ENCODE assay signal across 13 cellular contexts in the genomic region with DNA sequence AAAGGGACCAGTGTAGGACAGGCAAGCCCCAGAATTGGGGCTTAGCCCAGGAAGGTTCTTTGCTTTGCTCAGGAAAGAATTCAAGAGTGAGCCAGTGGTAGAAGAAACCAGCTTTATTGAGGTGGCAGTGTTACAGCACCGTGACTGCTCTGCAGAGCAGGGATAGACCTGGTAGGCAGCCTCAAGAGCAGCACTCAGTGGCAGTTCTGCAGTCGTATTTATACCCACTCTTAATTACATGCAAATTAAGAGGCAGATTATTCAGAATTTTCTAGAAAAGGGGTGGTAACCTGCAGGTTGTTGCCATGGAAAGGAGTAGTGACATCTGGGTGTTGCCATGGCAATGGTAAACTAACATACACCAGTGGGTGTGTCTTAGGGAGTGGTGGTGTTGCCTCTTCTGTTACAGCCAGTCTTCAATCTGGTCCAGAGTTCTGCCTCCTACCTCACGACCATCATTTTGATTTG.
DNase-seq lines count a peak whose midpoint lies in the region; FAIRE-seq and TF ChIP-seq lines count a peak whose summit lies in the region.
"Had no signal": no experiment of that assay in that cellular context is flagged by ENCODE, and none has a peak within 500 bp of the region (broad histone marks: within the 10 kb centered on the region; RNA-seq: fewer than 3 reads in every experiment).

No MANE protein-coding gene starts in this region.

- no peak overlapping the region for H3K9ac ChIP-seq in astrocyte (ENCODE audit: low read length)

- H3K79me2 ChIP-seq in astrocyte (ENCODE audit: insufficient read depth, low read length) (peaks cover 37% of the 10 kb centered on the region), PC-9 (ENCODE audit: low read depth) (no peaks in the 10 kb centered on the region)

- intact Hi-C loops in PC-9 (cut with micrococcal nuclease; ENCODE audit: unreplicated experiment), result no loop called here

- no peak overlapping the region for H2AFZ ChIP-seq in astrocyte (ENCODE audit: low read depth, low read length)
- no peak overlapping the region for H2AFZ ChIP-seq in PC-9

- H3K9me2 ChIP-seq in PC-9 (ENCODE audit: insufficient read depth), result no peaks in the 10 kb centered on the region

- H3K36me3 Mint-ChIP-seq in astrocyte (ENCODE audit: low read depth, unreplicated experiment), result peaks cover 9% of the 10 kb centered on the region

- no peak overlapping the region for H3K4me2 ChIP-seq in astrocyte (ENCODE audit: low read length)
- H3K4me2 ChIP-seq in PC-9, result no peak overlapping the region

- H3K27ac Mint-ChIP-seq in astrocyte (ENCODE audit: unreplicated experiment), result peak overlapping the region; percentile 7
- H3K27ac Mint-ChIP-seq: activated CD4-positive, alpha-beta memory T cell treated with anti-CD3 and anti-CD28 coated beads, Interleukin-2, amount 10 ng/mL, durations not matched to agents 7 days and 5 days had no signal

- peaks cover 53% of the 10 kb centered on the region for H4K20me1 ChIP-seq in astrocyte (ENCODE audit: insufficient read depth, low read length)
- 0 out of 2 replicates have a peak, but pooled peaks cover 3% of the 10 kb centered on the region for H4K20me1 ChIP-seq in PC-9 (ENCODE audit: insufficient read depth)

- H3K27ac ChIP-seq in astrocyte (ENCODE audit: low read depth, low read length) (no peak overlapping the region), PC-9 (no peak overlapping the region)
- H3K27ac ChIP-seq: adrenal gland, esophagus muscularis mucosa, suprapubic skin had no signal

- no peaks in the 10 kb centered on the region for H3K27me3 Mint-ChIP-seq in astrocyte (ENCODE audit: low read depth, unreplicated experiment)
- H3K27me3 Mint-ChIP-seq: activated CD4-positive, alpha-beta memory T cell treated with anti-CD3 and anti-CD28 coated beads, Interleukin-2, amount 10 ng/mL, durations not matched to agents 7 days and 5 days had no signal

- no peak for TF ChIP-seq CTCF in astrocyte (IDR thresholded peaks at IDR 0.05; ENCODE audit: insufficient read depth, low read depth, low read length)
- no peak for TF ChIP-seq CTCF in PC-9 (conservative IDR thresholded peaks at IDR 0.05)

- H3K27me3 ChIP-seq in astrocyte (ENCODE audit: insufficient read depth, low read length) (no peaks in the 10 kb centered on the region), PC-9 (ENCODE audit: insufficient read depth, low read depth) (no peaks in the 10 kb centered on the region)
- H3K27me3 ChIP-seq: adrenal gland, esophagus muscularis mucosa, suprapubic skin had no signal

- peaks cover 3% of the 10 kb centered on the region for H3K9me3 Mint-ChIP-seq in astrocyte (ENCODE audit: unreplicated experiment)
- H3K9me3 Mint-ChIP-seq: activated CD4-positive, alpha-beta memory T cell treated with anti-CD3 and anti-CD28 coated beads, Interleukin-2, amount 10 ng/mL, durations not matched to agents 7 days and 5 days had no signal

- CTCF ChIA-PET in PC-9 (lab: Charles Lee), result no interaction called here

- H3K4me1 ChIP-seq in astrocyte (ENCODE audit: insufficient read depth, low read length) (peaks cover 4% of the 10 kb centered on the region), PC-9 (replicated peaks; ENCODE audit: insufficient read depth) (peaks cover 5% of the 10 kb centered on the region)
- H3K4me1 ChIP-seq: adrenal gland, esophagus muscularis mucosa had no signal

- no peak overlapping the region for H3K4me3 Mint-ChIP-seq in astrocyte (ENCODE audit: unreplicated experiment)
- H3K4me3 Mint-ChIP-seq: activated CD4-positive, alpha-beta memory T cell treated with anti-CD3 and anti-CD28 coated beads, Interleukin-2, amount 10 ng/mL, durations not matched to agents 7 days and 5 days had no signal

- BruUV-seq in PC-9 (replicated peaks; lab: Mats Ljungman, UMichigan), result no TSS peak

- H3K4me3 ChIP-seq in astrocyte (ENCODE audit: insufficient read depth, low read depth, low read length) (no peak overlapping the region), PC-9 (no peak overlapping the region)
- H3K4me3 ChIP-seq: adrenal gland, esophagus muscularis mucosa, suprapubic skin had no signal

- DNase-seq in NCI-H2227 (lab: John Stamatoyannopoulos, UW; ENCODE audit: unreplicated experiment) (peak; percentile 25), NCI-H2227 treated with DMSO at 0.1 percent for 48 hours (lab: John Stamatoyannopoulos, UW) (no peak), HTR-8/SVneo (ENCODE audit: insufficient read length, low spot score) (no peak), astrocyte (ENCODE audit: low read depth) (no peak), medulla oblongata (ENCODE audit: extremely low spot score) (peak; percentile 60), PC-9 (no peak), G401 (ENCODE audit: low spot score) (no peak), NCI-H524 (lab: John Stamatoyannopoulos, UW) (no peak)
- DNase-seq: activated CD4-positive, alpha-beta memory T cell treated with anti-CD3 and anti-CD28 coated beads, Interleukin-2, amount 10 ng/mL, durations not matched to agents 7 days and 5 days; adrenal gland; islet precursor cell had no signal

- FAIRE-seq in HTR-8/SVneo (lab: Jason Lieb, UNC) (peak; percentile 23), astrocyte (lab: Jason Lieb, UNC) (no peak)

- POLR2A ChIA-PET in PC-9 (lab: Charles Lee; ENCODE audit: unreplicated experiment), result no interaction called here

- H3F3A ChIP-seq in PC-9 (ENCODE audit: insufficient read depth, low read depth), result peaks cover 14% of the 10 kb centered on the region

- H3K36me3 ChIP-seq in astrocyte (ENCODE audit: insufficient read depth, low read length) (no peaks in the 10 kb centered on the region), PC-9 (ENCODE audit: low read depth) (no peaks in the 10 kb centered on the region)
- H3K36me3 ChIP-seq: adrenal gland, suprapubic skin had no signal

- H3K9me3 ChIP-seq in astrocyte (ENCODE audit: insufficient read depth, low read depth, low read length) (no peaks in the 10 kb centered on the region), PC-9 (ENCODE audit: insufficient read depth, low read depth) (no peaks in the 10 kb centered on the region)
- H3K9me3 ChIP-seq: adrenal gland, esophagus muscularis mucosa, suprapubic skin had no signal

- H3K4me1 Mint-ChIP-seq in astrocyte (ENCODE audit: low read depth, unreplicated experiment), result peaks cover 10% of the 10 kb centered on the region

- in situ Hi-C loops in G401 (cut with HindIII; ENCODE audit: low sequenced_read_pairs), result no loop called here

Comparison
In these comparisons a context has a peak if more than half of its experiments do, and no peak if none do; other contexts are left out.
1. DNase-seq: peak in NCI-H2227 (single experiment) and medulla oblongata (single experiment); none in NCI-H2227 treated with DMSO at 0.1 percent for 48 hours (single experiment), HTR-8/SVneo (single experiment), astrocyte (single experiment), PC-9 (0 of 2), G401 (single experiment) and NCI-H524 (0 of 2).